8 cellular contexts compared by ENCODE assay signal in the genomic region with DNA sequence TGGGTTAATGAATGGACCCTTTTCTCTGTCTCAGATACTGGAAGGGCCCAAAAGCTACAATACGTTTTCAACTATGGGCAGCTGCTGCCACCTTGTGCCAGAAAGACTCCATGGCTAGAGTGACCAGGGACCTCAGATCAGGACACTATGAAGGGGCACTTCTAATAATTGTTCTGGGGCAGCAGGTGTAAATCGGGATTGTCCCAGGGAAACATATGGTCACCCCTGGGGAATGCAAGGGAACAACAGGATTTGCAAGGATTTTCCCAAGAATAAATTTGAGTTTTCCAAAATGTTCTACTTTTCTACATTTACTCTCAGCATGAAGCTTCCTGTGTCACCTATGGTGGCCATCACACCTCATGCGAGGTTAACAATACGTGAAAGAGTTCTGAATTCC. TPM values are rescaled to one million over a fixed set of nuclear protein-coding genes. Genes with fewer than 3 reads are reported as not detected.
DNase-seq lines count a peak whose midpoint lies in the region; ATAC-seq, FAIRE-seq and TF ChIP-seq lines count a peak whose summit lies in the region.

No MANE protein-coding gene starts in this region.

- intact Hi-C loops in GM12878 (cut with micrococcal nuclease; ENCODE audit: unreplicated experiment), result loop anchor here (1.0 to 5.0 kb wide), 7 partner anchors 70 to 375 kb away; a partner anchor contains a TSS

- in situ Hi-C loops in GM12878 (cut with MboI), result loop anchor here (5.0 kb wide), 2 partner anchors 115 to 170 kb away; a partner anchor contains a TSS

- H3K4me1 ChIP-seq in GM12878 (ENCODE audit: control insufficient read depth, insufficient read depth, low read length), result no peaks in the 10 kb centered on the region

- no peak overlapping the region for H3K4me3 ChIP-seq in AG09309 (ENCODE audit: control insufficient read depth, low read depth, low read length)
- no peak overlapping the region for H3K4me3 ChIP-seq in GM12878

- RAD21 ChIA-PET in GM12878 (lab: Charles Lee; ENCODE audit: unreplicated experiment), result interaction anchor here (0.6 to 9.6 kb wide), 56 partner anchors 9 to 511 kb away, joined by 3 to 192 read pairs (median 4); a partner anchor contains a TSS

- TF ChIP-seq RAD21 in GM12878 (IDR thresholded peaks at IDR 0.05; ENCODE audit: insufficient read depth, low read depth, low read length), result peak; percentile 97

- 1% methylated on average over 4 of the region's 4 CpGs for WGBS in GM12878 (ENCODE audit: insufficient coverage, insufficient replicate concordance, low lambda C conversion rate, missing lambda C conversion rate)

- H3K9me3 ChIP-seq in GM12878 (replicated peaks; ENCODE audit: control insufficient read depth, insufficient read depth, low read length), result no peaks in the 10 kb centered on the region

- no peaks in the 10 kb centered on the region for H4K20me1 ChIP-seq in GM12878 (ENCODE audit: control insufficient read depth, insufficient read depth)

- SMC1A ChIA-PET in GM12878 (lab: Charles Lee; ENCODE audit: uncharacterized antibody, unreplicated experiment), result interaction anchor here (0.6 to 8.2 kb wide), 60 partner anchors 9 to 1305 kb away, joined by 3 to 148 read pairs (median 4); a partner anchor contains a TSS

- TF ChIP-seq EP300 in GM12878 (IDR thresholded peaks at IDR 0.05; ENCODE audit: borderline replicate concordance in 1 of 2, control insufficient read depth in 1 of 2, low read depth in 2 of 2, low read length in 2 of 2), result no peak

- no peak for FAIRE-seq in GM12878 (lab: Jason Lieb, UNC)

- H2AFZ ChIP-seq in GM12878 (ENCODE audit: control insufficient read depth, low read depth, low read length), result no peak overlapping the region

- CTCF ChIA-PET in GM12878 (lab: Yijun Ruan, JAX), result interaction anchor here (0.6 to 12.2 kb wide), 86 partner anchors 9 to 520 kb away, joined by 3 to 314 read pairs (median 6); a partner anchor contains a TSS

- no peak for TF ChIP-seq POLR2A in GM12878 (IDR thresholded peaks at IDR 0.05; ENCODE audit: low read depth, low read length)

- POLR2A ChIA-PET in GM12878 (lab: Charles Lee), result interaction anchor here (1.0 to 2.6 kb wide), 4 partner anchors 40 to 69 kb away, joined by 3 to 7 read pairs (median 3); no protein-coding TSS in a partner anchor

- H3K27me3 ChIP-seq in GM12878 (replicated peaks in 1 of 2; ENCODE audit: control insufficient read depth in 2 of 2, insufficient read depth in 2 of 2, low read length in 1 of 2), result no peaks in the 10 kb centered on the region; a peak in 1 of 4 replicates

- H3K4me2 ChIP-seq in GM12878 (ENCODE audit: control insufficient read depth, insufficient read depth), result no peak overlapping the region

- TF ChIP-seq CTCF in AG09309 (IDR thresholded peaks at IDR 0.05; ENCODE audit: control insufficient read depth, insufficient read depth, low read depth, low read length, missing control alignments) (peak; percentile 79), GM12878 (IDR thresholded peaks at IDR 0.05 in 2 of 3, conservative IDR thresholded peaks at IDR 0.05 in 1 of 3; ENCODE audit: control insufficient read depth in 2 of 3, extremely low read depth in 1 of 3, insufficient read depth in 1 of 3, low read depth in 3 of 3, low read length in 3 of 3) (peak; percentile 85 to 94 (median 92))

- no peaks in the 10 kb centered on the region for H3K36me3 ChIP-seq in GM12878 (ENCODE audit: control insufficient read depth in 2 of 2, insufficient read depth in 2 of 2, low read length in 1 of 2)

- ATAC-seq in GM21367 (IDR thresholded peaks at IDR 0.05; ENCODE audit: unreplicated experiment), result peak; percentile 53
- peak; percentile 98 for ATAC-seq in GM12878
- no peak for ATAC-seq in GM18909 (IDR thresholded peaks at IDR 0.05; ENCODE audit: poor library complexity, unreplicated experiment)

- BruUV-seq in GM12878 (replicated peaks; lab: Mats Ljungman, UMichigan), result no TSS peak

- no peaks in the 10 kb centered on the region for H3K79me2 ChIP-seq in GM12878 (ENCODE audit: control insufficient read depth, insufficient read depth, low read length)

- H3K9ac ChIP-seq in GM12878 (ENCODE audit: control insufficient read depth, insufficient read depth, low read length), result no peak overlapping the region

- DNase-seq in AG09309 (ENCODE audit: low read depth) (peak; percentile 8), NCI-H146 treated with DMSO at 0.1 percent for 48 hours (lab: John Stamatoyannopoulos, UW; ENCODE audit: unreplicated experiment) (peak; percentile 27), UCSD-AML1 (lab: John Stamatoyannopoulos, UW; ENCODE audit: unreplicated experiment) (peak; percentile 54), GM12878 (ENCODE audit: low read depth, low spot score) (no peak), iPS-NIHi7 (ENCODE audit: extremely low spot score) (peak; percentile 75)
- peak; percentile 44 for DNase-seq in stimulated activated CD4-positive, alpha-beta T cell treated with anti-CD3 and anti-CD28 coated beads, Interleukin-1b, Interleukin-23, amount 100 ng/mL, for 48 hours

- no peak overlapping the region for H3K27ac ChIP-seq in GM12878 (ENCODE audit: control insufficient read depth, insufficient read depth)

TF ChIP-seq in GM12878, 131 proteins besides CTCF, POLR2A, EP300 and RAD21 (continues in another document):
- TF ChIP-seq SRF (IDR thresholded peaks at IDR 0.05; ENCODE audit: low read depth in 2 of 2, low read length in 2 of 2) (no peak), FOXK2 (IDR thresholded peaks at IDR 0.05) (no peak), CHD4 (IDR thresholded peaks at IDR 0.05) (no peak), RAD51 (IDR thresholded peaks at IDR 0.05) (no peak), ZNF384 (IDR thresholded peaks at IDR 0.05; ENCODE audit: borderline replicate concordance, low read depth, low read length) (no peak), FOS (IDR thresholded peaks at IDR 0.05; ENCODE audit: borderline replicate concordance, extremely low read depth, insufficient read length) (no peak), YY1 (IDR thresholded peaks at IDR 0.05; ENCODE audit: low read depth, low read length) (0 out of 2 replicates have a peak, but pooled peaks have one; percentile 39)

RNA-seq across cellular contexts. Expression of a gene that starts 12.0 kb away (rescaled TPM):
- total RNA-seq in GM12878 (2013; cell fraction: nucleolus; rRNA removed), result 0.24 TPM in 1 of 2 replicates, not detected in the other
- total RNA-seq in GM12878 (2014; rRNA removed) (0.06 and 0.16 TPM in 2 replicates), GM12878 (2014; rRNA removed; fragmentation: Illumina TruSeq; extraction: Trizol) (0.04 and 0.14 TPM in 2 replicates), GM12878 (2021) (not detected in 2 replicates)
- not detected for polyA plus RNA-seq in GM12878 (2011; ENCODE audit: low read depth)
- polyA plus RNA-seq in GM12878 (2011; rRNA removed) (0.08 TPM in 1 of 2 replicates, not detected in the other), GM12878 (2014; fragmentation: Illumina TruSeq; extraction: Trizol) (0.04 and 0.11 TPM in 2 replicates), GM12878 (2014; fragmentation: Nextera tagmentation; extraction: Ambion mirVana) (under 1 TPM in 1 of 2 experiments, not detected in 1; 0.05 TPM), GM12878 (2014; rRNA removed) (0.15 and 0.16 TPM in 2 replicates), GM12878 (2016; fragmentation: Nextera tagmentation; extraction: Ambion mirVana) (under 1 TPM in 1 of 2 experiments, not detected in 1; 0.14 TPM)
- polyA plus RNA-seq in GM12878 (2011; cell fraction: cytosol; rRNA removed), result 0.08 and 0.12 TPM in 2 replicates
- 0.13 TPM in 1 of 2 replicates, not detected in the other for polyA plus RNA-seq in GM12878 (2011; cell fraction: nucleus; rRNA removed)
- 0.09 TPM in 1 of 2 replicates, not detected in the other for polyA plus RNA-seq in GM12878 (2012)
- 0.10 and 0.22 TPM in 2 replicates for polyA minus RNA-seq in GM12878 (2011; rRNA and poly(A)+ RNA removed)
- not detected in 2 replicates for polyA minus RNA-seq in GM12878 (2011; cell fraction: cytosol; rRNA and poly(A)+ RNA removed)
- 0.19 and 0.24 TPM in 2 replicates for polyA minus RNA-seq in GM12878 (2011; cell fraction: nucleus; rRNA and poly(A)+ RNA removed)

RNA-seq across cellular contexts. Expression of a gene that starts 36.0 kb away (rescaled TPM):
- 0.59 and 0.61 TPM in 2 replicates for total RNA-seq in GM12878 (2013; cell fraction: nucleolus; rRNA removed)
- total RNA-seq in GM12878 (2014; rRNA removed) (1.6 and 1.8 TPM in 2 replicates), GM12878 (2014; rRNA removed; fragmentation: Illumina TruSeq; extraction: Trizol) (7.6 and 7.9 TPM in 2 replicates), GM12878 (2021) (4.7 and 5.0 TPM in 2 replicates)
- polyA plus RNA-seq in GM12878 (2011; ENCODE audit: low read depth), result 1.3 TPM
- polyA plus RNA-seq in GM12878 (2011; rRNA removed) (1.7 and 1.8 TPM in 2 replicates), GM12878 (2014; fragmentation: Illumina TruSeq; extraction: Trizol) (4.1 and 14.3 TPM in 2 replicates), GM12878 (2014; fragmentation: Nextera tagmentation; extraction: Ambion mirVana) (1 to 10 TPM; 1.1 to 2.0 TPM), GM12878 (2014; rRNA removed) (1.7 and 2.4 TPM in 2 replicates), GM12878 (2016; fragmentation: Nextera tagmentation; extraction: Ambion mirVana) (1 to 10 TPM in 1 of 2 experiments, under 1 TPM in 1; 0.96 to 1.2 TPM)
- 0.92 and 0.93 TPM in 2 replicates for polyA plus RNA-seq in GM12878 (2011; cell fraction: cytosol; rRNA removed)
- 1.0 TPM in 2 replicates for polyA plus RNA-seq in GM12878 (2011; cell fraction: nucleus; rRNA removed)
- 2.4 and 5.4 TPM in 2 replicates for polyA plus RNA-seq in GM12878 (2012)
- 3.9 and 4.7 TPM in 2 replicates for polyA minus RNA-seq in GM12878 (2011; rRNA and poly(A)+ RNA removed)
- 1.9 and 3.5 TPM in 2 replicates for polyA minus RNA-seq in GM12878 (2011; cell fraction: cytosol; rRNA and poly(A)+ RNA removed)
- polyA minus RNA-seq in GM12878 (2011; cell fraction: nucleus; rRNA and poly(A)+ RNA removed), result 4.5 and 5.0 TPM in 2 replicates

RNA-seq across cellular contexts. Expression of a gene that starts 50.3 kb away (rescaled TPM):
- total RNA-seq in GM12878 (2013; cell fraction: nucleolus; rRNA removed), result not detected in 2 replicates
- total RNA-seq in GM12878 (2014; rRNA removed) (not detected in 2 replicates), GM12878 (2014; rRNA removed; fragmentation: Illumina TruSeq; extraction: Trizol) (not detected in 2 replicates), GM12878 (2021) (0.03 and 0.08 TPM in 2 replicates)
- polyA plus RNA-seq in GM12878 (2011; ENCODE audit: low read depth), result not detected
- polyA plus RNA-seq in GM12878 (2011; rRNA removed) (0.01 TPM in 1 of 2 replicates, not detected in the other), GM12878 (2014; fragmentation: Illumina TruSeq; extraction: Trizol) (not detected in 2 replicates), GM12878 (2014; fragmentation: Nextera tagmentation; extraction: Ambion mirVana) (not detected), GM12878 (2014; rRNA removed) (not detected in 2 replicates), GM12878 (2016; fragmentation: Nextera tagmentation; extraction: Ambion mirVana) (not detected)
- 0.01 TPM in 1 of 2 replicates, not detected in the other for polyA plus RNA-seq in GM12878 (2011; cell fraction: cytosol; rRNA removed)
- not detected in 2 replicates for polyA plus RNA-seq in GM12878 (2011; cell fraction: nucleus; rRNA removed)
- 0.04 TPM in 1 of 2 replicates, not detected in the other for polyA plus RNA-seq in GM12878 (2012)
- polyA minus RNA-seq in GM12878 (2011; rRNA and poly(A)+ RNA removed), result not detected in 2 replicates
- not detected in 2 replicates for polyA minus RNA-seq in GM12878 (2011; cell fraction: cytosol; rRNA and poly(A)+ RNA removed)
- polyA minus RNA-seq in GM12878 (2011; cell fraction: nucleus; rRNA and poly(A)+ RNA removed), result not detected in 2 replicates
